Comparison of ENCODE assay signal across 28 cellular contexts in genomic region chr12:68261947-68262346, GRCh38. TPM values are rescaled to one million over a fixed set of nuclear protein-coding genes. Genes with fewer than 3 reads are reported as not detected.
"Had no signal": no experiment of that assay in that cellular context is flagged by ENCODE, and none has a peak within 500 bp of the region (broad histone marks: within the 10 kb centered on the region; RNA-seq: fewer than 3 reads in every experiment).

No MANE protein-coding gene starts in this region.

- H3K9me3 Mint-ChIP-seq: activated CD4-positive, alpha-beta memory T cell treated with anti-CD3 and anti-CD28 coated beads for 36 hours; activated naive CD4-positive, alpha-beta T cell treated with anti-CD3 and anti-CD28 coated beads, Interleukin-2, amount 50 U/mL, for 72 hours had no signal

- FAIRE-seq: bronchial epithelial cell, HepG2 had no signal

- H3K36me3 ChIP-seq: adrenal gland, WERI-Rb-1 had no signal

- H3K4me3 Mint-ChIP-seq: activated CD4-positive, alpha-beta memory T cell treated with anti-CD3 and anti-CD28 coated beads for 36 hours had no signal

- H3K27ac Mint-ChIP-seq: activated CD4-positive, alpha-beta memory T cell treated with anti-CD3 and anti-CD28 coated beads for 36 hours had no signal

- H3K27ac ChIP-seq: adrenal gland, body of pancreas, KMS-11, WERI-Rb-1 had no signal

- H3K27me3 ChIP-seq: body of pancreas had no signal

- H3K4me1 ChIP-seq: adrenal gland, body of pancreas had no signal

- H3K36me3 Mint-ChIP-seq: activated CD4-positive, alpha-beta memory T cell treated with anti-CD3 and anti-CD28 coated beads for 36 hours; activated naive CD4-positive, alpha-beta T cell treated with anti-CD3 and anti-CD28 coated beads, Interleukin-2, amount 50 U/mL, for 72 hours had no signal

- H3K9me3 ChIP-seq: adrenal gland, body of pancreas had no signal

- H3K4me2 ChIP-seq: KMS-11 had no signal

- DNase-seq: activated CD4-positive, alpha-beta memory T cell treated with anti-CD3 and anti-CD28 coated beads for 36 hours; activated CD4-positive, alpha-beta T cell treated with anti-CD3 and anti-CD28 coated beads for 4 hours; activated CD8-positive, alpha-beta memory T cell treated with anti-CD3 and anti-CD28 coated beads, Interleukin-2, amount 50 U/mL, for 4 hours; adrenal gland; aorta; body of pancreas; central memory CD4-positive, alpha-beta T cell; NCI-H1092; NCI-H1417; NCI-H1694; NCI-H2029; NCI-H2107; NCI-H2171 treated with DMSO at 0.1 percent for 48 hours; NCI-H345; NCI-H510A; NCI-H526 treated with DMSO at 0.1 percent for 48 hours; NCI-H82; SIG-M5; WERI-Rb-1 had no signal

- H3K4me3 ChIP-seq: adrenal gland, body of pancreas had no signal

- ATAC-seq: body of pancreas, HepG2 had no signal

- H3K9ac ChIP-seq: KMS-11 had no signal

RNA-seq across cellular contexts. Expression of gene IL22, which starts 8.5 kb away (rescaled TPM):
- total RNA-seq: adrenal gland; aorta; body of pancreas; bronchial epithelial cell; chondrocyte; HepG2; MCF 10A; OCI-LY7; RPMI7951; T-helper 2 cell treated with Interferon-gamma antibody and Interleukin-4, amounts not matched to agents 100 ng/mL and 5 ng/mL, for 36 hours had no signal
- polyA plus RNA-seq: adrenal gland, aorta, HepG2 had no signal

RNA-seq across cellular contexts. Expression of gene IL26, which starts 36.3 kb away (rescaled TPM):
- total RNA-seq: adrenal gland, aorta, body of pancreas, bronchial epithelial cell, HepG2, MCF 10A, OCI-LY7, RPMI7951 had no signal
- polyA plus RNA-seq: adrenal gland, aorta, HepG2 had no signal
